In the genomic region with DNA sequence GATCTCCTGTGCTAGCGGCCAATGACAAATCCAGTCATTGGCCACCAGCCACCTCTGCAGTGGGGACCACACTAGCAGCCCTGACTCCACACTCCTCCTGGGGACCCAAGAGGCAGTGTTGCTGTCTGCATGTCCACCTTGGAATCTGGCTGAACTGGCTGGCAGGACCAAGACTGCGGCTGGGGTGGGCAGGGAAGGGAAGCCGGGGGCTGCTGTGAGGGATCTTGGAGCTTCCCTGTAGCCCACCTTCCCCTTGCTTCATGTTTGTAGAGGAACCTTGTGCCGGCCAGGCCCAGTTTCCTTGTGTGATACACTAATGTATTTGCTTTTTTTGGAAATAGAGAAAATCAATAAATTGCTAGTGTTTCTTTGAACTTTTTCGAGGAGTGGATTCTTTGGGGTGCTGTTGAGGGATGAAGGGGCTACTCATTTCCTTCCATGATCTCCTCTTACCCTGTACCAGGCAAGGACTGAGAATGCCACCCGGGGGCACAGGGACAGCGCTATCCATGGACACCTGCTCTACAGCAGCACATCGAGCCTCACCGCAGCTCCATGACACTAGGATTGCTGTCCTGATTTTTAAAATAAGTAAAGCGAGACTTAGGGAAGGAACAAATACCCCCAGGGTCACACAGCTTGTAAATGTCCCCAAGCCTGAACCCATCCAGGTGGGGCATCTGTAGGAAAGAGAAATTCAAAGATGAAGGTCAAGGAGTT, we compare ENCODE assay signal across 15 cellular contexts. TPM values are rescaled to one million over a fixed set of nuclear protein-coding genes. Genes with fewer than 3 reads are reported as not detected.
DNase-seq lines count a peak whose midpoint lies in the region; ATAC-seq and TF ChIP-seq lines count a peak whose summit lies in the region.
"Had no signal": no experiment of that assay in that cellular context is flagged by ENCODE, and none has a peak within 500 bp of the region (broad histone marks: within the 10 kb centered on the region; RNA-seq: fewer than 3 reads in every experiment).

No MANE protein-coding gene starts in this region.

- ATAC-seq in HG02798 (IDR thresholded peaks at IDR 0.05; ENCODE audit: poor library complexity, unreplicated experiment) (no peak), GM18873 (IDR thresholded peaks at IDR 0.05; ENCODE audit: low FRiP score, unreplicated experiment) (no peak)
- ATAC-seq: A549, HepG2 had no signal

- POLR2A ChIA-PET in RWPE1 (lab: Yijun Ruan, JAX; ENCODE audit: low non-redundant PET), result interaction anchor here (1.0 kb wide), 1 partner anchor 34 kb away, joined by 4 read pairs; no protein-coding TSS in a partner anchor

- intact Hi-C loops in posterior vena cava (cut with DNase I), result no loop called here

- H3K27ac ChIP-seq in RWPE1, result peak overlapping the region; percentile 68
- H3K27ac ChIP-seq in epithelial cell of prostate, result peak overlapping the region; percentile 78
- H3K27ac ChIP-seq: A549 had no signal

- CTCF ChIA-PET in RWPE1 (lab: Yijun Ruan, JAX), result interaction anchor here (1.0 to 1.4 kb wide), 2 partner anchors 30 kb away, joined by 3 to 5 read pairs; no protein-coding TSS in a partner anchor

- TF ChIP-seq CTCF in RWPE1 (conservative IDR thresholded peaks at IDR 0.05; ENCODE audit: low read depth), result no peak

- DNase-seq in RWPE1 (ENCODE audit: low spot score) (no peak), epithelial cell of prostate (ENCODE audit: low read depth, low spot score) (no peak), posterior vena cava (ENCODE audit: low spot score) (peak; percentile 45), NCI-H526 (lab: John Stamatoyannopoulos, UW) (no peak)
- DNase-seq: Caco-2; CD8-positive, alpha-beta memory T cell; DND-41; GDM1; HCEC 1CT; HFFc6 had no signal

RNA-seq across cellular contexts. Expression of a gene that starts 44.7 kb away (rescaled TPM):
- total RNA-seq in posterior vena cava, result not detected
- total RNA-seq: CD8-positive, alpha-beta memory T cell; H4; HFFc6 had no signal

RNA-seq across cellular contexts. Expression of a gene that starts 49.5 kb away (rescaled TPM):
- total RNA-seq in posterior vena cava, result 1 to 10 TPM in 1 of 2 donors, under 1 TPM in 1; 0.83 to 2.8 TPM
- total RNA-seq: Caco-2; CD8-positive, alpha-beta memory T cell; H4; HepG2; HFFc6 had no signal
